In the genomic region with DNA sequence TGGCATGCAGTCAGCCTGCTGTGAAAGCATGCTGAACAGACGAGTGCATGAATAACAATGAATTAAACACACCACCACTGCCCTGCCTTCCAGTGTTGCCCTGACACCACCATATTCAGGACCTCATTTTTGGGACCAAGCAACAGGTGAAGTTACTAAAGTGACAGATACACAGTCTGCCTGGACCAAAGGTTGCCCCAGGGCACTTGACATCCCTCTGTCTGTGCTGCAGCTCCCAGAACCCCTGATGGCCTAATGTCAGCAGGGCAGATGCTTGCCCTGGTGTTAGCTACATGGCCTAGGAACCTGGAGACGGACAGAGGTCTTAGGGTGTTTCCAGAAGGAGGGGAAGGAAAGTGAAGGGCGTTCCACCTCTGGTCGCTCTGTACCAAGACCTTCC, we compare ENCODE assay signal across 25 cellular contexts.
"Had no signal": no experiment of that assay in that cellular context is flagged by ENCODE, and none has a peak within 500 bp of the region (broad histone marks: within the 10 kb centered on the region; RNA-seq: fewer than 3 reads in every experiment).

No MANE protein-coding gene starts in this region.

- H2AFZ ChIP-seq: PC-9 had no signal

- DNase-seq: activated CD4-positive, alpha-beta memory T cell treated with anti-CD3 and anti-CD28 coated beads, Interleukin-2, amount 10 ng/mL, durations not matched to agents 7 days and 5 days; activated CD4-positive, alpha-beta T cell treated with anti-CD3 and anti-CD28 coated beads, Interleukin-2, amount 10 ng/mL, durations not matched to agents 24 days and 14 days; activated CD4-positive, CD25-positive, alpha-beta regulatory T cell treated with anti-CD3 and anti-CD28 coated beads, Interleukin-2, amount 50 U/mL, for 72 hours; activated CD8-positive, alpha-beta memory T cell treated with anti-CD3 and anti-CD28 coated beads, Interleukin-2, amount 50 U/mL, for 48 hours; activated naive CD4-positive, alpha-beta T cell; activated T-cell treated with anti-CD3 and anti-CD28 coated beads, Interleukin-2, amount 50 U/mL, for 48 hours; amygdala; MG63; MV-4-11; NCI-H1105; NCI-H1436; NCI-H1694 treated with DMSO at 0.1 percent for 48 hours; NCI-H2029 treated with DMSO at 0.1 percent for 48 hours; NCI-H345; NCI-H510A; NCI-H69; PC-9; SHP77 treated with DMSO at 0.1 percent for 48 hours; T-helper 17 cell; T-helper 9 cell had no signal

- H3K4me2 ChIP-seq: PC-9 had no signal

- H3K4me3 ChIP-seq: MG63, PC-9 had no signal

- H3K4me3 Mint-ChIP-seq: activated CD4-positive, alpha-beta memory T cell treated with anti-CD3 and anti-CD28 coated beads, Interleukin-2, amount 10 ng/mL, durations not matched to agents 7 days and 5 days; activated CD4-positive, alpha-beta T cell treated with anti-CD3 and anti-CD28 coated beads, Interleukin-2, amount 10 ng/mL, durations not matched to agents 24 days and 14 days; activated naive CD8-positive, alpha-beta T cell; brain; central memory CD8-positive, alpha-beta T cell; T-helper 17 cell; WTC11 had no signal

- ATAC-seq: T-helper 17 cell, WTC11 had no signal

- H3K27ac Mint-ChIP-seq: activated CD4-positive, alpha-beta memory T cell treated with anti-CD3 and anti-CD28 coated beads, Interleukin-2, amount 10 ng/mL, durations not matched to agents 7 days and 5 days; activated CD4-positive, alpha-beta T cell treated with anti-CD3 and anti-CD28 coated beads, Interleukin-2, amount 10 ng/mL, durations not matched to agents 24 days and 14 days; activated naive CD8-positive, alpha-beta T cell; activated T-helper 2 cell treated with anti-CD3 and anti-CD28 coated beads, Interferon-gamma antibody, Interleukin-2, Interleukin-4, amounts not matched to agents 10 μg/mL and 5 μg/mL and 100 μg/mL, durations not matched to agents 14 hours and 24 hours and 36 hours; brain; T-helper 17 cell; WTC11 had no signal

- H3K9me3 ChIP-seq: MG63 had no signal

- H3K27me3 ChIP-seq: MG63 had no signal

- H3K36me3 ChIP-seq: MG63 had no signal

- H3K27me3 Mint-ChIP-seq: activated CD4-positive, alpha-beta memory T cell treated with anti-CD3 and anti-CD28 coated beads, Interleukin-2, amount 10 ng/mL, durations not matched to agents 7 days and 5 days; activated CD4-positive, alpha-beta T cell treated with anti-CD3 and anti-CD28 coated beads, Interleukin-2, amount 10 ng/mL, durations not matched to agents 24 days and 14 days; activated naive CD8-positive, alpha-beta T cell; brain; central memory CD8-positive, alpha-beta T cell; T-helper 17 cell had no signal

- H3K9me3 Mint-ChIP-seq: activated CD4-positive, alpha-beta memory T cell treated with anti-CD3 and anti-CD28 coated beads, Interleukin-2, amount 10 ng/mL, durations not matched to agents 7 days and 5 days; activated CD4-positive, alpha-beta T cell treated with anti-CD3 and anti-CD28 coated beads, Interleukin-2, amount 10 ng/mL, durations not matched to agents 24 days and 14 days; activated T-helper 2 cell treated with anti-CD3 and anti-CD28 coated beads, Interferon-gamma antibody, Interleukin-2, Interleukin-4, amounts not matched to agents 10 μg/mL and 5 μg/mL and 100 μg/mL, durations not matched to agents 14 hours and 24 hours and 36 hours; brain; central memory CD8-positive, alpha-beta T cell; WTC11 had no signal

- H3K27ac ChIP-seq: PC-9 had no signal
